In the genomic region with DNA sequence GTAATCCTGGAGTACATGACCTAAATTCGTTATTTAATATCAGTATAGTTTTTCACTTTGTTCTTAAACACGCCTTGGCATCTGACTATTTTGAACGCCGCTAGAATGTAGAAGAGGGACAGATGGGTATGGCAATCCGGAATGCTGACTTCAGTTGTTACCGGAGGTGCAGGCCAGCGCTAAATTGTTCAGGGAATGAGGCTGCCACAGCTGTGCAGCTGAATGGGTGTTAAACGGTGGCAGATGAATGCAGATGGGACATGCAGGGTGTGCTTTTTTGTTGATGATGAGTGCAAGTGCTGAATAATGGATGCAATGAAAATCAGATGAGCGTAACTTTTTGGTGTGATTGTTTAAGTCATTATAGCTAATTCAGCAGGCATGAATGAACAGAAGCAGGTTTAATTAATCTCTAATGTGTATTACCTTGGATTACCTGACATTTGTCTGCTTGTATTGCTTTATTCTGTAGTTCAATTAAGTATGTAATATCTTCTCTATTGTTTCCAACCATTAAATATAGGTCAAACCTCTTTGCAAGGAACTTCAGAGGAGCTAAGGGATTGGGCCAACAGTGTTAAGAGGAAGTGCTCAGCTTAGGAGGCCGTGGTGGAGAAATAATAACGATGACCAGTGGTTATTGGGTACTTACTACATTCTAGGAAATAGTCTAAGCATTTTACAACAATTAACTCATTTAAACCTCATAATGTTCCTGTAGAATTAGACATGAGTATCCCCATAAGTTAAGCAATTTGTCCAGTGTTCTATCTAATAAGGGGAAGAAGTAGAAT, we compare ENCODE assay signal across 1 cellular context.
TF ChIP-seq lines count a peak whose summit lies in the region.

No MANE protein-coding gene starts in this region.

TF ChIP-seq in WTC11, 78 proteins besides CTCF, POLR2A, EP300 and RAD21 (continued from another document):
- TF ChIP-seq, protein P1, sequence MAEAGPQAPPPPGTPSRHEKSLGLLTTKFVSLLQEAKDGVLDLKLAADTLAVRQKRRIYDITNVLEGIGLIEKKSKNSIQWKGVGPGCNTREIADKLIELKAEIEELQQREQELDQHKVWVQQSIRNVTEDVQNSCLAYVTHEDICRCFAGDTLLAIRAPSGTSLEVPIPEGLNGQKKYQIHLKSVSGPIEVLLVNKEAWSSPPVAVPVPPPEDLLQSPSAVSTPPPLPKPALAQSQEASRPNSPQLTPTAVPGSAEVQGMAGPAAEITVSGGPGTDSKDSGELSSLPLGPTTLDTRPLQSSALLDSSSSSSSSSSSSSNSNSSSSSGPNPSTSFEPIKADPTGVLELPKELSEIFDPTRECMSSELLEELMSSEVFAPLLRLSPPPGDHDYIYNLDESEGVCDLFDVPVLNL (CRISPR knock-in tag; IDR thresholded peaks at IDR 0.05; ENCODE audit: borderline replicate concordance, low read depth) = no peak
- TF ChIP-seq, protein P2, sequence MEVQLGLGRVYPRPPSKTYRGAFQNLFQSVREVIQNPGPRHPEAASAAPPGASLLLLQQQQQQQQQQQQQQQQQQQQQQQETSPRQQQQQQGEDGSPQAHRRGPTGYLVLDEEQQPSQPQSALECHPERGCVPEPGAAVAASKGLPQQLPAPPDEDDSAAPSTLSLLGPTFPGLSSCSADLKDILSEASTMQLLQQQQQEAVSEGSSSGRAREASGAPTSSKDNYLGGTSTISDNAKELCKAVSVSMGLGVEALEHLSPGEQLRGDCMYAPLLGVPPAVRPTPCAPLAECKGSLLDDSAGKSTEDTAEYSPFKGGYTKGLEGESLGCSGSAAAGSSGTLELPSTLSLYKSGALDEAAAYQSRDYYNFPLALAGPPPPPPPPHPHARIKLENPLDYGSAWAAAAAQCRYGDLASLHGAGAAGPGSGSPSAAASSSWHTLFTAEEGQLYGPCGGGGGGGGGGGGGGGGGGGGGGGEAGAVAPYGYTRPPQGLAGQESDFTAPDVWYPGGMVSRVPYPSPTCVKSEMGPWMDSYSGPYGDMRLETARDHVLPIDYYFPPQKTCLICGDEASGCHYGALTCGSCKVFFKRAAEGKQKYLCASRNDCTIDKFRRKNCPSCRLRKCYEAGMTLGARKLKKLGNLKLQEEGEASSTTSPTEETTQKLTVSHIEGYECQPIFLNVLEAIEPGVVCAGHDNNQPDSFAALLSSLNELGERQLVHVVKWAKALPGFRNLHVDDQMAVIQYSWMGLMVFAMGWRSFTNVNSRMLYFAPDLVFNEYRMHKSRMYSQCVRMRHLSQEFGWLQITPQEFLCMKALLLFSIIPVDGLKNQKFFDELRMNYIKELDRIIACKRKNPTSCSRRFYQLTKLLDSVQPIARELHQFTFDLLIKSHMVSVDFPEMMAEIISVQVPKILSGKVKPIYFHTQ (CRISPR knock-in tag; IDR thresholded peaks at IDR 0.05) = no peak
- TF ChIP-seq, protein P3, sequence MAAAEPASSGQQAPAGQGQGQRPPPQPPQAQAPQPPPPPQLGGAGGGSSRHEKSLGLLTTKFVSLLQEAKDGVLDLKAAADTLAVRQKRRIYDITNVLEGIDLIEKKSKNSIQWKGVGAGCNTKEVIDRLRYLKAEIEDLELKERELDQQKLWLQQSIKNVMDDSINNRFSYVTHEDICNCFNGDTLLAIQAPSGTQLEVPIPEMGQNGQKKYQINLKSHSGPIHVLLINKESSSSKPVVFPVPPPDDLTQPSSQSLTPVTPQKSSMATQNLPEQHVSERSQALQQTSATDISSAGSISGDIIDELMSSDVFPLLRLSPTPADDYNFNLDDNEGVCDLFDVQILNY (CRISPR knock-in tag; IDR thresholded peaks at IDR 0.05) = no peak
- TF ChIP-seq ZNF416 (CRISPR knock-in tag; IDR thresholded peaks at IDR 0.05) (no peak), CREM (CRISPR knock-in tag; IDR thresholded peaks at IDR 0.05) (no peak), NFE2L1 (CRISPR knock-in tag; IDR thresholded peaks at IDR 0.05) (no peak), FOXP1 (CRISPR knock-in tag; IDR thresholded peaks at IDR 0.05; ENCODE audit: borderline replicate concordance) (no peak), EMX1 (CRISPR knock-in tag; IDR thresholded peaks at IDR 0.05) (no peak), TEAD4 (CRISPR knock-in tag; IDR thresholded peaks at IDR 0.05) (no peak), ZBTB21 (CRISPR knock-in tag; IDR thresholded peaks at IDR 0.05; ENCODE audit: borderline replicate concordance) (no peak), ETV6 (CRISPR knock-in tag; IDR thresholded peaks at IDR 0.05) (no peak)
- TF ChIP-seq, protein P4, sequence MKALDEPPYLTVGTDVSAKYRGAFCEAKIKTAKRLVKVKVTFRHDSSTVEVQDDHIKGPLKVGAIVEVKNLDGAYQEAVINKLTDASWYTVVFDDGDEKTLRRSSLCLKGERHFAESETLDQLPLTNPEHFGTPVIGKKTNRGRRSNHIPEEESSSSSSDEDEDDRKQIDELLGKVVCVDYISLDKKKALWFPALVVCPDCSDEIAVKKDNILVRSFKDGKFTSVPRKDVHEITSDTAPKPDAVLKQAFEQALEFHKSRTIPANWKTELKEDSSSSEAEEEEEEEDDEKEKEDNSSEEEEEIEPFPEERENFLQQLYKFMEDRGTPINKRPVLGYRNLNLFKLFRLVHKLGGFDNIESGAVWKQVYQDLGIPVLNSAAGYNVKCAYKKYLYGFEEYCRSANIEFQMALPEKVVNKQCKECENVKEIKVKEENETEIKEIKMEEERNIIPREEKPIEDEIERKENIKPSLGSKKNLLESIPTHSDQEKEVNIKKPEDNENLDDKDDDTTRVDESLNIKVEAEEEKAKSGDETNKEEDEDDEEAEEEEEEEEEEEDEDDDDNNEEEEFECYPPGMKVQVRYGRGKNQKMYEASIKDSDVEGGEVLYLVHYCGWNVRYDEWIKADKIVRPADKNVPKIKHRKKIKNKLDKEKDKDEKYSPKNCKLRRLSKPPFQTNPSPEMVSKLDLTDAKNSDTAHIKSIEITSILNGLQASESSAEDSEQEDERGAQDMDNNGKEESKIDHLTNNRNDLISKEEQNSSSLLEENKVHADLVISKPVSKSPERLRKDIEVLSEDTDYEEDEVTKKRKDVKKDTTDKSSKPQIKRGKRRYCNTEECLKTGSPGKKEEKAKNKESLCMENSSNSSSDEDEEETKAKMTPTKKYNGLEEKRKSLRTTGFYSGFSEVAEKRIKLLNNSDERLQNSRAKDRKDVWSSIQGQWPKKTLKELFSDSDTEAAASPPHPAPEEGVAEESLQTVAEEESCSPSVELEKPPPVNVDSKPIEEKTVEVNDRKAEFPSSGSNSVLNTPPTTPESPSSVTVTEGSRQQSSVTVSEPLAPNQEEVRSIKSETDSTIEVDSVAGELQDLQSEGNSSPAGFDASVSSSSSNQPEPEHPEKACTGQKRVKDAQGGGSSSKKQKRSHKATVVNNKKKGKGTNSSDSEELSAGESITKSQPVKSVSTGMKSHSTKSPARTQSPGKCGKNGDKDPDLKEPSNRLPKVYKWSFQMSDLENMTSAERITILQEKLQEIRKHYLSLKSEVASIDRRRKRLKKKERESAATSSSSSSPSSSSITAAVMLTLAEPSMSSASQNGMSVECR (CRISPR knock-in tag; IDR thresholded peaks at IDR 0.05; ENCODE audit: borderline replicate concordance) = no peak
- TF ChIP-seq, protein P5, sequence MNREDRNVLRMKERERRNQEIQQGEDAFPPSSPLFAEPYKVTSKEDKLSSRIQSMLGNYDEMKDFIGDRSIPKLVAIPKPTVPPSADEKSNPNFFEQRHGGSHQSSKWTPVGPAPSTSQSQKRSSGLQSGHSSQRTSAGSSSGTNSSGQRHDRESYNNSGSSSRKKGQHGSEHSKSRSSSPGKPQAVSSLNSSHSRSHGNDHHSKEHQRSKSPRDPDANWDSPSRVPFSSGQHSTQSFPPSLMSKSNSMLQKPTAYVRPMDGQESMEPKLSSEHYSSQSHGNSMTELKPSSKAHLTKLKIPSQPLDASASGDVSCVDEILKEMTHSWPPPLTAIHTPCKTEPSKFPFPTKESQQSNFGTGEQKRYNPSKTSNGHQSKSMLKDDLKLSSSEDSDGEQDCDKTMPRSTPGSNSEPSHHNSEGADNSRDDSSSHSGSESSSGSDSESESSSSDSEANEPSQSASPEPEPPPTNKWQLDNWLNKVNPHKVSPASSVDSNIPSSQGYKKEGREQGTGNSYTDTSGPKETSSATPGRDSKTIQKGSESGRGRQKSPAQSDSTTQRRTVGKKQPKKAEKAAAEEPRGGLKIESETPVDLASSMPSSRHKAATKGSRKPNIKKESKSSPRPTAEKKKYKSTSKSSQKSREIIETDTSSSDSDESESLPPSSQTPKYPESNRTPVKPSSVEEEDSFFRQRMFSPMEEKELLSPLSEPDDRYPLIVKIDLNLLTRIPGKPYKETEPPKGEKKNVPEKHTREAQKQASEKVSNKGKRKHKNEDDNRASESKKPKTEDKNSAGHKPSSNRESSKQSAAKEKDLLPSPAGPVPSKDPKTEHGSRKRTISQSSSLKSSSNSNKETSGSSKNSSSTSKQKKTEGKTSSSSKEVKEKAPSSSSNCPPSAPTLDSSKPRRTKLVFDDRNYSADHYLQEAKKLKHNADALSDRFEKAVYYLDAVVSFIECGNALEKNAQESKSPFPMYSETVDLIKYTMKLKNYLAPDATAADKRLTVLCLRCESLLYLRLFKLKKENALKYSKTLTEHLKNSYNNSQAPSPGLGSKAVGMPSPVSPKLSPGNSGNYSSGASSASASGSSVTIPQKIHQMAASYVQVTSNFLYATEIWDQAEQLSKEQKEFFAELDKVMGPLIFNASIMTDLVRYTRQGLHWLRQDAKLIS (CRISPR knock-in tag; IDR thresholded peaks at IDR 0.05; ENCODE audit: borderline replicate concordance) = no peak
